ENCODE assay signal across 8 cellular contexts in the genomic region with DNA sequence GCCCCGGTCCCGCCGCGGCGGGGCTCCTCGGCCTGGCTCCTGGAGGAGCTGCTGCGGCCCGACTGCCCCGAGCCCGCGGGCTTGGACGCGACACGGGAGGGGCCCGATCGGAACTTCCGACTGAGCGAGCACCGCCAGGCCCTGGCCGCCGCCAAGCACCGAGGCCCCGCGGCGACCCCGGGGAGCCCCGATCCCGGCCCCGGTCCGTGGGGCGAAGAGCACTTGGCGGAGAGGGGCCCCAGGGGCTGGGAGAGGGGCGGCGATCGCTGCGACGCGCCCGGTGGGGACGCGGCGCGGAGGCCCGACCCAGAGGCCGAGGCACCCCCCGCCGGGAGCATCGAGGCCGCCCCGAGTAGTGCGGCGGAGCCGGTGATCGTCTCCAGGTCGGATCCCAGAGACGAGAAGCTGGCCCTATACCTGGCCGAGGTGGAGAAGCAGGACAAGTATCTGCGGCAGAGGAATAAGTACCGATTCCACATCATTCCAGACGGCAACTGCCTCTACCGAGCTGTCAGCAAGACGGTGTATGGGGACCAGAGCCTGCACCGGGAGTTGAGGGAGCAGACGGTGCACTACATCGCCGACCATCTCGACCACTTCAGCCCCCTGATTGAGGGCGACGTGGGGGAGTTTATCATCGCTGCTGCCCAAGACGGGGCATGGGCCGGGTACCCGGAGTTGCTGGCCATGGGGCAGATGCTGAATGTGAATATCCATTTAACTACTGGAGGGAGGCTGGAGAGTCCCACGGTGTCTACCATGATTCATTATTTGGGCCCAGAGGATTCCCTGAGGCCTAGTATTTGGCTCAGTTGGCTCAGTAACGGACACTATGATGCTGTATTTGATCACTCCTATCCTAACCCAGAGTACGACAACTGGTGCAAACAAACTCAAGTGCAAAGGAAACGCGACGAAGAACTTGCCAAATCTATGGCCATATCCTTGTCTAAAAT. TPM values are rescaled to one million over a fixed set of nuclear protein-coding genes. Genes with fewer than 3 reads are reported as not detected.
A peak's percentile ranks its signal among the peaks of the same experiment; 100 is the strongest.
DNase-seq lines count a peak whose midpoint lies in the region; ATAC-seq and TF ChIP-seq lines count a peak whose summit lies in the region.

No MANE protein-coding gene starts in this region.

- peak; percentile 14 for ATAC-seq in GM21737 (IDR thresholded peaks at IDR 0.05; ENCODE audit: unreplicated experiment)

- peak overlapping the region; percentile 90 for H3K27ac ChIP-seq in substantia nigra (ENCODE audit: low read depth, low read length, poor library complexity, severe bottlenecking)

- peak; percentile 61 for DNase-seq in EH (ENCODE audit: low read depth)
- peak; percentile 19 for DNase-seq in KG1 (lab: John Stamatoyannopoulos, UW)
- DNase-seq in activated CD8-positive, alpha-beta memory T cell treated with anti-CD3 and anti-CD28 coated beads, Interleukin-2, amount 50 U/mL, for 48 hours, result peak; percentile 75
- DNase-seq in erythroblast (lab: John Stamatoyannopoulos, UW), result peak; percentile 65 to 82
- peak; percentile 40 for DNase-seq in myocyte (ENCODE audit: low read depth)
- peak in 29 of 49 donors; percentile 3 to 69 (median 29) for DNase-seq in substantia nigra (lab: John Stamatoyannopoulos, UW)
- DNase-seq in NK-92 treated with Interleukin-12 subunit alpha and Interleukin-12 subunit beta, amount 100 ng/mL, for 24 hours (lab: John Stamatoyannopoulos, UW), result no peak

- no peak for TF ChIP-seq POLR2A in erythroblast (IDR thresholded peaks at IDR 0.05; ENCODE audit: low read length)

RNA-seq across cellular contexts. Expression of gene OTUD1, which starts 1.3 kb away (rescaled TPM):
- total RNA-seq in myocyte, result 7.7 and 15.0 TPM in 2 replicates
- 5.4 TPM for polyA plus RNA-seq in myocyte (2012)
